Comparison of ENCODE assay signal across 2 cellular contexts in the genomic region with DNA sequence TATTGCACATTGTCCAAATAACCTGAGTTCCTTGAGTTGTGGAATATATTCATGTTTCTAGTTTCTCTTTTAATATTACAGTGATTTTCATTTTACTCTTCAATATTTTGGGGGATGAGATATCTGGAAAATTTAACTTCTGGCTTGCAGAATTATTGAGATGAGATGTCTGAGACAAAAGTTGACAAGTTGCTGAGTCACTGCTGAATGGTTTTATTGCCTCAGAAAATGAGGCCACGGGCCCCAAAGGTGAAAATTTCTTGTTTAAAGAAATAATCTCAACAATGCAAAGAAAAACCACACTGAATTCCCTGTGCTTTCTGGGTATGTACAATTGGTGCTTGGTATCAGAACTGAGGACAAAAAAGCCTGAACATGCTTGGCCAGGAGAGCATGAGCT.
TF ChIP-seq lines count a peak whose summit lies in the region.

No MANE protein-coding gene starts in this region.

TF ChIP-seq in GM23338, 12 proteins besides CTCF, POLR2A, EP300 and RAD21 (continued from another document):
- TF ChIP-seq, protein P1, sequence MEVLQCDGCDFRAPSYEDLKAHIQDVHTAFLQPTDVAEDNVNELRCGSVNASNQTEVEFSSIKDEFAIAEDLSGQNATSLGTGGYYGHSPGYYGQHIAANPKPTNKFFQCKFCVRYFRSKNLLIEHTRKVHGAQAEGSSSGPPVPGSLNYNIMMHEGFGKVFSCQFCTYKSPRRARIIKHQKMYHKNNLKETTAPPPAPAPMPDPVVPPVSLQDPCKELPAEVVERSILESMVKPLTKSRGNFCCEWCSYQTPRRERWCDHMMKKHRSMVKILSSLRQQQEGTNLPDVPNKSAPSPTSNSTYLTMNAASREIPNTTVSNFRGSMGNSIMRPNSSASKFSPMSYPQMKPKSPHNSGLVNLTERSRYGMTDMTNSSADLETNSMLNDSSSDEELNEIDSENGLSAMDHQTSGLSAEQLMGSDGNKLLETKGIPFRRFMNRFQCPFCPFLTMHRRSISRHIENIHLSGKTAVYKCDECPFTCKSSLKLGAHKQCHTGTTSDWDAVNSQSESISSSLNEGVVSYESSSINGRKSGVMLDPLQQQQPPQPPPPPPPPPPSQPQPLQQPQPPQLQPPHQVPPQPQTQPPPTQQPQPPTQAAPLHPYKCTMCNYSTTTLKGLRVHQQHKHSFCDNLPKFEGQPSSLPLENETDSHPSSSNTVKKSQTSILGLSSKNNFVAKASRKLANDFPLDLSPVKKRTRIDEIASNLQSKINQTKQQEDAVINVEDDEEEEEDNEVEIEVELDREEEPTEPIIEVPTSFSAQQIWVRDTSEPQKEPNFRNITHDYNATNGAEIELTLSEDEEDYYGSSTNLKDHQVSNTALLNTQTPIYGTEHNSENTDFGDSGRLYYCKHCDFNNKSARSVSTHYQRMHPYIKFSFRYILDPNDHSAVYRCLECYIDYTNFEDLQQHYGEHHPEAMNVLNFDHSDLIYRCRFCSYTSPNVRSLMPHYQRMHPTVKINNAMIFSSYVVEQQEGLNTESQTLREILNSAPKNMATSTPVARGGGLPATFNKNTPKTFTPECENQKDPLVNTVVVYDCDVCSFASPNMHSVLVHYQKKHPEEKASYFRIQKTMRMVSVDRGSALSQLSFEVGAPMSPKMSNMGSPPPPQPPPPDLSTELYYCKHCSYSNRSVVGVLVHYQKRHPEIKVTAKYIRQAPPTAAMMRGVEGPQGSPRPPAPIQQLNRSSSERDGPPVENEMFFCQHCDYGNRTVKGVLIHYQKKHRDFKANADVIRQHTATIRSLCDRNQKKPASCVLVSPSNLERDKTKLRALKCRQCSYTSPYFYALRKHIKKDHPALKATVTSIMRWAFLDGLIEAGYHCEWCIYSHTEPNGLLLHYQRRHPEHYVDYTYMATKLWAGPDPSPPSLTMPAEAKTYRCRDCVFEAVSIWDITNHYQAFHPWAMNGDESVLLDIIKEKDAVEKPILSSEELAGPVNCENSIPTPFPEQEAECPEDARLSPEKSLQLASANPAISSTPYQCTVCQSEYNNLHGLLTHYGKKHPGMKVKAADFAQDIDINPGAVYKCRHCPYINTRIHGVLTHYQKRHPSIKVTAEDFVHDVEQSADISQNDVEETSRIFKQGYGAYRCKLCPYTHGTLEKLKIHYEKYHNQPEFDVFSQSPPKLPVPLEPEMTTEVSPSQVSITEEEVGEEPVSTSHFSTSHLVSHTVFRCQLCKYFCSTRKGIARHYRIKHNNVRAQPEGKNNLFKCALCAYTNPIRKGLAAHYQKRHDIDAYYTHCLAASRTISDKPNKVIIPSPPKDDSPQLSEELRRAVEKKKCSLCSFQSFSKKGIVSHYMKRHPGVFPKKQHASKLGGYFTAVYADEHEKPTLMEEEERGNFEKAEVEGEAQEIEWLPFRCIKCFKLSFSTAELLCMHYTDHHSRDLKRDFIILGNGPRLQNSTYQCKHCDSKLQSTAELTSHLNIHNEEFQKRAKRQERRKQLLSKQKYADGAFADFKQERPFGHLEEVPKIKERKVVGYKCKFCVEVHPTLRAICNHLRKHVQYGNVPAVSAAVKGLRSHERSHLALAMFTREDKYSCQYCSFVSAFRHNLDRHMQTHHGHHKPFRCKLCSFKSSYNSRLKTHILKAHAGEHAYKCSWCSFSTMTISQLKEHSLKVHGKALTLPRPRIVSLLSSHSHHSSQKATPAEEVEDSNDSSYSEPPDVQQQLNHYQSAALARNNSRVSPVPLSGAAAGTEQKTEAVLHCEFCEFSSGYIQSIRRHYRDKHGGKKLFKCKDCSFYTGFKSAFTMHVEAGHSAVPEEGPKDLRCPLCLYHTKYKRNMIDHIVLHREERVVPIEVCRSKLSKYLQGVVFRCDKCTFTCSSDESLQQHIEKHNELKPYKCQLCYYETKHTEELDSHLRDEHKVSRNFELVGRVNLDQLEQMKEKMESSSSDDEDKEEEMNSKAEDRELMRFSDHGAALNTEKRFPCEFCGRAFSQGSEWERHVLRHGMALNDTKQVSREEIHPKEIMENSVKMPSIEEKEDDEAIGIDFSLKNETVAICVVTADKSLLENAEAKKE (CRISPR knock-in tag; IDR thresholded peaks at IDR 0.05) = no peak
- no peak for TF ChIP-seq EZH2 (IDR thresholded peaks at IDR 0.05; ENCODE audit: low read depth, unreplicated experiment)

TF ChIP-seq in K562, 482 proteins besides CTCF, POLR2A, EP300 and RAD21 (continued from another document):
- TF ChIP-seq C11orf30 (IDR thresholded peaks at IDR 0.05; ENCODE audit: low read depth) (peak; percentile 70; the same call in 1 of the 2 replicates), NFE2L1 (tag; IDR thresholded peaks at IDR 0.05; ENCODE audit: borderline replicate concordance, low read depth) (peak; percentile 85), MAFK (IDR thresholded peaks at IDR 0.05; ENCODE audit: low read length) (peak; percentile 63; the same call in 1 of the 2 replicates), MAFG (tag; conservative IDR thresholded peaks at IDR 0.05) (peak; percentile 94), BACH1 (tag; IDR thresholded peaks at IDR 0.05) (peak; percentile 64), NCOA1 (IDR thresholded peaks at IDR 0.05; ENCODE audit: low read depth) (no peak), RCOR1 (IDR thresholded peaks at IDR 0.05; ENCODE audit: borderline replicate concordance in 1 of 2, low read depth in 2 of 2, low read length in 2 of 2) (no peak), MAFF (IDR thresholded peaks at IDR 0.05; ENCODE audit: low read length) (peak; percentile 63), HDAC8 (tag; IDR thresholded peaks at IDR 0.05) (no peak)
